8 cellular contexts compared by ENCODE assay signal in genomic region chr12:89882051-89882450, GRCh38.
DNase-seq lines count a peak whose midpoint lies in the region; ATAC-seq and TF ChIP-seq lines count a peak whose summit lies in the region.

No MANE protein-coding gene starts in this region.

- H3K9me3 Mint-ChIP-seq in T-helper 1 cell treated with Interleukin-12 subunit alpha and Interleukin-12 subunit beta and Interleukin-4 antibody, amounts not matched to agents 30 μg/mL and 1 μg/mL, for 36 hours: peaks cover 3% of the 10 kb centered on the region

- H4K20me1 ChIP-seq in osteoblast (ENCODE audit: insufficient read depth, low read length): no peaks in the 10 kb centered on the region

- no peaks in the 10 kb centered on the region for H3K9me3 ChIP-seq in osteoblast (ENCODE audit: low read depth, low read length)

- H3K4me3 ChIP-seq in osteoblast (ENCODE audit: insufficient read depth, low read length): no peak overlapping the region
- H3K4me3 ChIP-seq in H7 (ENCODE audit: insufficient read depth, low read depth, low read length): no peak overlapping the region

- peak; percentile 33 to 61 for ATAC-seq in activated CD4-positive, CD25-positive, alpha-beta regulatory T cell treated with anti-CD3 and anti-CD28 coated beads, Interleukin-2, amount 50 U/mL, for 24 hours
- peak; percentile 73 for ATAC-seq in HG02610 (IDR thresholded peaks at IDR 0.05; ENCODE audit: unreplicated experiment)

- no peak for TF ChIP-seq CTCF in osteoblast (IDR thresholded peaks at IDR 0.05; ENCODE audit: extremely low read depth, low read depth, low read length)

- peak overlapping the region; percentile 74 for H3K27ac ChIP-seq in osteoblast (ENCODE audit: low read depth, low read length)

- no peak overlapping the region for H3K4me2 ChIP-seq in osteoblast (ENCODE audit: insufficient read depth, low read length)

- no peaks in the 10 kb centered on the region for H3K27me3 ChIP-seq in osteoblast (ENCODE audit: insufficient read depth, low read length)
- H3K27me3 ChIP-seq in H7 (ENCODE audit: control insufficient read depth, insufficient read depth, low read length): no peaks in the 10 kb centered on the region

- H3K36me3 ChIP-seq in osteoblast (ENCODE audit: insufficient read depth, low read length): no peaks in the 10 kb centered on the region
- no peaks in the 10 kb centered on the region for H3K36me3 ChIP-seq in H7 (replicated peaks; ENCODE audit: control insufficient read depth, insufficient read depth, low read length)

- peaks cover 1% of the 10 kb centered on the region for H3K27me3 Mint-ChIP-seq in T-helper 1 cell treated with Interleukin-12 subunit alpha and Interleukin-12 subunit beta and Interleukin-4 antibody, amounts not matched to agents 30 μg/mL and 1 μg/mL, for 36 hours (ENCODE audit: low read depth)

- H3K36me3 Mint-ChIP-seq in T-helper 1 cell treated with Interleukin-12 subunit alpha and Interleukin-12 subunit beta and Interleukin-4 antibody, amounts not matched to agents 30 μg/mL and 1 μg/mL, for 36 hours (ENCODE audit: low read depth): peaks cover 8% of the 10 kb centered on the region

- H3K4me1 ChIP-seq in osteoblast (ENCODE audit: insufficient read depth, low read length): peaks cover 5% of the 10 kb centered on the region

- peak overlapping the region; percentile 66 for H2AFZ ChIP-seq in osteoblast (ENCODE audit: low read length)

- H3K4me1 Mint-ChIP-seq in T-helper 1 cell treated with Interleukin-12 subunit alpha and Interleukin-12 subunit beta and Interleukin-4 antibody, amounts not matched to agents 30 μg/mL and 1 μg/mL, for 36 hours (ENCODE audit: low read depth): peaks cover 29% of the 10 kb centered on the region

- no peaks in the 10 kb centered on the region for H3K79me2 ChIP-seq in osteoblast (ENCODE audit: insufficient read depth, low read length)

- no peak for DNase-seq in activated CD4-positive, CD25-positive, alpha-beta regulatory T cell treated with anti-CD3 and anti-CD28 coated beads, Interleukin-2, amount 50 U/mL, for 72 hours
- DNase-seq in osteoblast (ENCODE audit: insufficient read length, low spot score, missing footprints) (peak; percentile 76), NCI-H524 (lab: John Stamatoyannopoulos, UW) (no peak), NCI-H128 (lab: John Stamatoyannopoulos, UW; ENCODE audit: unreplicated experiment) (no peak), H7 (no peak)

- no peak overlapping the region for H3K4me3 Mint-ChIP-seq in T-helper 1 cell treated with Interleukin-12 subunit alpha and Interleukin-12 subunit beta and Interleukin-4 antibody, amounts not matched to agents 30 μg/mL and 1 μg/mL, for 36 hours

- peak overlapping the region; percentile 52 for H3K27ac Mint-ChIP-seq in T-helper 1 cell treated with Interleukin-12 subunit alpha and Interleukin-12 subunit beta and Interleukin-4 antibody, amounts not matched to agents 30 μg/mL and 1 μg/mL, for 36 hours
